17 cellular contexts compared by ENCODE assay signal in the genomic region with DNA sequence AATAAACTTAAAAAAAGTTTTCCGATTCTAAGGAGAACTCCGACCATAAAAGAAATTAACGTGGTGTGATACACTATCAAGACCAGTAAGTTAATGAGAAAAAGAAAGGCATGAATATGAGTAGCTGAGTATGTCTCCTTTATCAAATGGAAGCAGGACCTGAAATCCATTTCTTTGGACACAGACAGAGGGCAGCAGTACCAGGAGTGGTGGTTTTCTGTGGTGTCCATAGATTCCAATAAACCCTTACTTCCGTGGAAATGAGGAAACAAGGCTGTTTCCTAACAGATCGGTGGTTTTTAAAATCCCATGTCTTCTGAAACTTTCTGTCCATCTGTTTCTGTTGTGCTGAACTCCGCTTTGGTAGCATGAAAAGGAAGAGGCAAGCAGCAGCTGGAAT.
DNase-seq lines count a peak whose midpoint lies in the region; ATAC-seq and TF ChIP-seq lines count a peak whose summit lies in the region.
"Had no signal": no experiment of that assay in that cellular context is flagged by ENCODE, and none has a peak within 500 bp of the region (broad histone marks: within the 10 kb centered on the region; RNA-seq: fewer than 3 reads in every experiment).

No MANE protein-coding gene starts in this region.

- H4K5ac ChIP-seq in IMR-90 (ENCODE audit: low read depth, low read length): no peak overlapping the region

- H2BK120ac ChIP-seq in IMR-90 (ENCODE audit: low read depth, low read length): no peak overlapping the region

- BruUV-seq in IMR-90 (replicated peaks; lab: Mats Ljungman, UMichigan): no TSS peak

- no peak overlapping the region for H2BK5ac ChIP-seq in IMR-90 (ENCODE audit: low read depth, low read length, poor library complexity, severe bottlenecking)

- no peak overlapping the region for H2AFZ ChIP-seq in IMR-90 (replicated peaks; ENCODE audit: low read length, poor library complexity)

- no peak overlapping the region for H3K9ac ChIP-seq in IMR-90 (ENCODE audit: low read depth, low read length)

- no peak overlapping the region for H3K4me2 ChIP-seq in IMR-90 (ENCODE audit: low read depth, low read length)

- H3K27me3 ChIP-seq in BJ (ENCODE audit: control insufficient read depth, insufficient read depth, low read length) (no peaks in the 10 kb centered on the region), IMR-90 (ENCODE audit: control insufficient read depth, insufficient read depth, low read length) (peaks cover 18% of the 10 kb centered on the region)

- POLR2A ChIA-PET in BJ (lab: Charles Lee) (no interaction called here), IMR-90 (lab: Charles Lee; ENCODE audit: unreplicated experiment) (no interaction called here)

- H3K36me3 ChIP-seq in BJ (ENCODE audit: control insufficient read depth, insufficient read depth, low read length) (no peaks in the 10 kb centered on the region), IMR-90 (ENCODE audit: control insufficient read depth, insufficient read depth, low read length) (no peaks in the 10 kb centered on the region), mucosa of descending colon (ENCODE audit: low read depth) (no peaks in the 10 kb centered on the region)

- intact Hi-C loops in IMR-90 (cut with micrococcal nuclease) (no loop called here), mucosa of descending colon (cut with DNase I, micrococcal nuclease) (no loop called here)

- H3K56ac ChIP-seq in IMR-90 (ENCODE audit: extremely low read depth, insufficient read depth, low read length): no peak overlapping the region

- H3K4ac ChIP-seq in IMR-90 (ENCODE audit: low read depth, low read length): no peak overlapping the region

- H3K4me3 ChIP-seq in BJ (ENCODE audit: low read depth, low read length): no peak overlapping the region
- no peak overlapping the region for H3K4me3 ChIP-seq in IMR-90 (ENCODE audit: insufficient read depth, low read depth, low read length)
- H3K4me3 ChIP-seq in mucosa of descending colon: no peak overlapping the region

- dilution Hi-C loops in IMR-90 (cut with HindIII; ENCODE audit: low sequenced_read_pairs, unreplicated experiment): no loop called here

- no peak overlapping the region for H4K91ac ChIP-seq in IMR-90 (ENCODE audit: insufficient read depth, low read depth, low read length)

- H3K9me3 ChIP-seq in IMR-90 (ENCODE audit: control insufficient read depth, insufficient read depth, low read length) (peaks cover 1% of the 10 kb centered on the region), mucosa of descending colon (no peaks in the 10 kb centered on the region)

- H2AK9ac ChIP-seq in IMR-90 (replicated peaks; ENCODE audit: low read depth, low read length, poor library complexity): no peak overlapping the region

- no peak overlapping the region for H3K18ac ChIP-seq in IMR-90 (ENCODE audit: low read depth, low read length)

- no peaks in the 10 kb centered on the region for H3K9me1 ChIP-seq in IMR-90 (ENCODE audit: insufficient read depth, low read length)

- CTCF ChIA-PET in BJ (lab: Yijun Ruan, JAX) (interaction anchor here (0.6 kb wide), 3 partner anchors 51 to 142 kb away, joined by 3 to 4 read pairs (median 3); a partner anchor contains a TSS), IMR-90 (lab: Yijun Ruan, JAX) (no interaction called here)

- ATAC-seq in IMR-90 (ENCODE audit: low read depth) (no peak), left lobe of liver (peak; percentile 22), GM18867 (IDR thresholded peaks at IDR 0.05; ENCODE audit: unreplicated experiment) (no peak), GM18858 (IDR thresholded peaks at IDR 0.05; ENCODE audit: unreplicated experiment) (no peak), mucosa of descending colon (no peak)
- ATAC-seq: left cardiac atrium; natural killer cell treated with Interleukin-12 subunit alpha and Interleukin-12 subunit beta and Interleukin-15 and Interleukin-18, amount 100 ng/mL, for 72 hours; Right ventricle myocardium inferior had no signal

- TF ChIP-seq RAD21 in IMR-90 (IDR thresholded peaks at IDR 0.05; ENCODE audit: low read length): no peak

- H3K79me1 ChIP-seq in IMR-90 (ENCODE audit: low read depth in 1 of 2, low read length in 2 of 2): no peaks in the 10 kb centered on the region

- no peaks in the 10 kb centered on the region for H4K20me1 ChIP-seq in IMR-90 (ENCODE audit: insufficient read depth, low read length)

- H3K14ac ChIP-seq in IMR-90 (replicated peaks; ENCODE audit: low read depth, low read length): no peak overlapping the region

- in situ Hi-C loops in IMR-90 (cut with MboI; ENCODE audit: low sequenced_read_pairs): no loop called here

- no peak overlapping the region for H3K27ac ChIP-seq in IMR-90 (ENCODE audit: insufficient read depth, low read length)

- H3K4me1 ChIP-seq in IMR-90 (ENCODE audit: control insufficient read depth, insufficient read depth, low read length) (no peaks in the 10 kb centered on the region), mucosa of descending colon (ENCODE audit: low read depth) (peaks cover 2% of the 10 kb centered on the region)

- no peak overlapping the region for H2BK15ac ChIP-seq in IMR-90 (ENCODE audit: low read depth, low read length)

- TF ChIP-seq CTCF in BJ (IDR thresholded peaks at IDR 0.05; ENCODE audit: insufficient read depth, low read depth, low read length) (peak; percentile 53), IMR-90 (conservative IDR thresholded peaks at IDR 0.05; ENCODE audit: low read depth, low read length) (0 out of 2 replicates have a peak, but pooled peaks have one; percentile 3), mucosa of descending colon (IDR thresholded peaks at IDR 0.05) (no peak)

- no peak overlapping the region for H3K23ac ChIP-seq in IMR-90 (ENCODE audit: low read depth, low read length)

- H4K8ac ChIP-seq in IMR-90 (ENCODE audit: low read depth in 2 of 2, low read length in 2 of 2): no peak overlapping the region

- no peak overlapping the region for H2BK20ac ChIP-seq in IMR-90 (ENCODE audit: low read depth, low read length)

- DNase-seq in BJ (ENCODE audit: low read depth): no peak
- peak; percentile 9 for DNase-seq in IMR-90
- peak; percentile 71 for DNase-seq in amniotic epithelial cell (ENCODE audit: low read depth)
- no peak for DNase-seq in left lobe of liver (ENCODE audit: low spot score)
- no peak for DNase-seq in occipital lobe (lab: John Stamatoyannopoulos, UW)
- no peak for DNase-seq in mucosa of descending colon
- DNase-seq: activated CD8-positive, alpha-beta memory T cell treated with anti-CD3 and anti-CD28 coated beads, Interleukin-2, amount 50 U/mL, for 48 hours; activated naive CD8-positive, alpha-beta T cell treated with anti-CD3 and anti-CD28 coated beads for 36 hours; COR-L47; cortex of kidney; left cardiac atrium; NCI-H1417; NCI-H510A treated with DMSO at 0.1 percent for 48 hours had no signal

- WGBS in IMR-90 (ENCODE audit: extremely low coverage in 2 of 2, insufficient read length in 1 of 2), 2 experiments: no CpG with 5 or more reads among the region's 6 CpGs

- TF ChIP-seq POLR2A in IMR-90 (IDR thresholded peaks at IDR 0.05; ENCODE audit: low read depth, low read length): no peak

- H2AK5ac ChIP-seq in IMR-90 (ENCODE audit: low read depth, low read length): no peak overlapping the region

TF ChIP-seq in IMR-90, 13 proteins besides CTCF, POLR2A, EP300 and RAD21:
- TF ChIP-seq NFE2L2 (IDR thresholded peaks at IDR 0.05; ENCODE audit: low read depth, low read length): no peak
- TF ChIP-seq SMC3 (IDR thresholded peaks at IDR 0.05; ENCODE audit: low read depth, low read length): no peak
- no peak for TF ChIP-seq RCOR1 (IDR thresholded peaks at IDR 0.05; ENCODE audit: insufficient replicate concordance, low read length)
- no peak for TF ChIP-seq CEBPB (IDR thresholded peaks at IDR 0.05; ENCODE audit: low read depth, low read length)
- TF ChIP-seq CHD1 (IDR thresholded peaks at IDR 0.05; ENCODE audit: low read depth, low read length): no peak
- no peak for TF ChIP-seq MAFK (IDR thresholded peaks at IDR 0.05; ENCODE audit: low read depth, low read length)
- TF ChIP-seq, protein P1, sequence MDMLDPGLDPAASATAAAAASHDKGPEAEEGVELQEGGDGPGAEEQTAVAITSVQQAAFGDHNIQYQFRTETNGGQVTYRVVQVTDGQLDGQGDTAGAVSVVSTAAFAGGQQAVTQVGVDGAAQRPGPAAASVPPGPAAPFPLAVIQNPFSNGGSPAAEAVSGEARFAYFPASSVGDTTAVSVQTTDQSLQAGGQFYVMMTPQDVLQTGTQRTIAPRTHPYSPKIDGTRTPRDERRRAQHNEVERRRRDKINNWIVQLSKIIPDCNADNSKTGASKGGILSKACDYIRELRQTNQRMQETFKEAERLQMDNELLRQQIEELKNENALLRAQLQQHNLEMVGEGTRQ (IDR thresholded peaks at IDR 0.05; ENCODE audit: low read depth, low read length): no peak

Comparison
In these comparisons a context has a peak if more than half of its experiments do, and no peak if none do; other contexts are left out.
1. DNase-seq: peak in IMR-90 (single experiment) and amniotic epithelial cell (single experiment); none in BJ (single experiment), left lobe of liver (single experiment), occipital lobe (single experiment) and mucosa of descending colon (0 of 3).